15 cellular contexts compared by ENCODE assay signal in the genomic region with DNA sequence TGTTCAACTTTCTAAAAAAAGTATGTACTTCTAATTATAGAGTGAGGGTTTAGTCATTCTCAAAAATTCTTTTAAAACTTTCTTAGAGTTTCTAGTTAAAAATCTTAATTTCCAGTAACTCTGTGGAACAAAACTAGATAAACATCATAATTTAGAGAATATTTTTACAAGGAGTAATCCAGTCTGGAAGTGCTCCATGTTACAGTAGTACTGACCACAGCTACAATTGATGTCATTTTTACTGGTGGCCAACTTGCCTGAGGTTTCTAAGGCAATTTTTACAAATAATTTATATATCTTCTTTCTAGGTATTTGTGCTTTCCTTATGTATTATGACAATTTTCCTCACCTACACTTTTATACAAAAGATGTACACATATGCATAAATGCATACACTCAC.
A peak's percentile ranks its signal among the peaks of the same experiment; 100 is the strongest.
DNase-seq lines count a peak whose midpoint lies in the region; ATAC-seq and FAIRE-seq lines count a peak whose summit lies in the region.
"Had no signal": no experiment of that assay in that cellular context is flagged by ENCODE, and none has a peak within 500 bp of the region (broad histone marks: within the 10 kb centered on the region; RNA-seq: fewer than 3 reads in every experiment).

No MANE protein-coding gene starts in this region.

- no peaks in the 10 kb centered on the region for H3K9me3 ChIP-seq in adipocyte (ENCODE audit: control insufficient read depth, low read length)

- FAIRE-seq in A204.1 (lab: Jason Lieb, UNC): peak; percentile 9
- FAIRE-seq: GM12891 had no signal

- no peak overlapping the region for H3K4me3 ChIP-seq in adipocyte (ENCODE audit: low read length)
- H3K4me3 ChIP-seq: GM23338 had no signal

- no peak overlapping the region for H3K9ac ChIP-seq in adipocyte (ENCODE audit: low read length)

- ATAC-seq in HG02759 (IDR thresholded peaks at IDR 0.05; ENCODE audit: unreplicated experiment): no peak
- ATAC-seq: GM23338 had no signal

- no peaks in the 10 kb centered on the region for H3K4me1 ChIP-seq in adipocyte (ENCODE audit: control insufficient read depth, insufficient read depth, low read length)

- DNase-seq in adipocyte (ENCODE audit: low read depth) (peak; percentile 56), astrocyte of the hippocampus (ENCODE audit: low read depth, low spot score) (peak; percentile 36), myocyte (ENCODE audit: low read depth) (peak; percentile 12), AG08395 (ENCODE audit: low spot score) (no peak)
- no peak for DNase-seq in stimulated activated CD4-positive, alpha-beta T cell treated with anti-CD3 and anti-CD28 coated beads, Interleukin-4, amount 100 ng/mL, for 24 hours
- DNase-seq: ACHN; C1 segment of cervical spinal cord; Calu3; CD4-positive, alpha-beta T cell; DMS 273 treated with DMSO at 0.1 percent for 48 hours; H7 had no signal

- no peaks in the 10 kb centered on the region for H3K27me3 ChIP-seq in adipocyte (replicated peaks; ENCODE audit: control insufficient read depth, insufficient read depth, low read length)

- no peaks in the 10 kb centered on the region for H3K36me3 ChIP-seq in adipocyte (ENCODE audit: control insufficient read depth, insufficient read depth, low read length, severe bottlenecking)

Comparison
In these comparisons a context has a peak if more than half of its experiments do, and no peak if none do; other contexts are left out.
1. DNase-seq: peak in adipocyte (single experiment), astrocyte of the hippocampus (single experiment) and myocyte (single experiment); none in AG08395 (single experiment) and stimulated activated CD4-positive, alpha-beta T cell treated with anti-CD3 and anti-CD28 coated beads, Interleukin-4, amount 100 ng/mL, for 24 hours (single experiment).